1 cellular context compared by ENCODE assay signal in genomic region chr14:55188686-55189295, GRCh38.
TF ChIP-seq lines count a peak whose summit lies in the region.

No MANE protein-coding gene starts in this region.

TF ChIP-seq in GM12878, 131 proteins besides CTCF, POLR2A, EP300 and RAD21:
- TF ChIP-seq BRCA1 (IDR thresholded peaks at IDR 0.05; ENCODE audit: low read depth, low read length) = no peak
- TF ChIP-seq SRF (IDR thresholded peaks at IDR 0.05; ENCODE audit: low read depth in 2 of 2, low read length in 2 of 2) = no peak
- no peak for TF ChIP-seq SPI1 (IDR thresholded peaks at IDR 0.05; ENCODE audit: borderline replicate concordance, insufficient read depth, low read depth, low read length)
- no peak for TF ChIP-seq FOS (IDR thresholded peaks at IDR 0.05; ENCODE audit: borderline replicate concordance, extremely low read depth, insufficient read length)
- no peak for TF ChIP-seq PAX5 (IDR thresholded peaks at IDR 0.05; ENCODE audit: borderline replicate concordance, low read depth, low read length)
- TF ChIP-seq KDM1A (IDR thresholded peaks at IDR 0.05; ENCODE audit: borderline replicate concordance) = no peak
- TF ChIP-seq CHD2 (IDR thresholded peaks at IDR 0.05; ENCODE audit: borderline replicate concordance, low read depth, low read length) = no peak
- TF ChIP-seq ZSCAN29 (IDR thresholded peaks at IDR 0.05) = no peak
- TF ChIP-seq RUNX3 (IDR thresholded peaks at IDR 0.05; ENCODE audit: low read length) = no peak
- TF ChIP-seq NFXL1 (IDR thresholded peaks at IDR 0.05; ENCODE audit: borderline replicate concordance) = no peak
- TF ChIP-seq E2F4 (IDR thresholded peaks at IDR 0.05; ENCODE audit: low read depth, low read length) = no peak
- TF ChIP-seq ZBTB33 (IDR thresholded peaks at IDR 0.05) = no peak
- no peak for TF ChIP-seq PAX8 (IDR thresholded peaks at IDR 0.05)
- no peak for TF ChIP-seq YBX1 (IDR thresholded peaks at IDR 0.05)
- TF ChIP-seq CREB1 (IDR thresholded peaks at IDR 0.05; ENCODE audit: low read depth) = no peak
- no peak for TF ChIP-seq EED (IDR thresholded peaks at IDR 0.05; ENCODE audit: low read depth)
TF ChIP-seq in GM12878: peak in this region for 0.
